In the genomic region with DNA sequence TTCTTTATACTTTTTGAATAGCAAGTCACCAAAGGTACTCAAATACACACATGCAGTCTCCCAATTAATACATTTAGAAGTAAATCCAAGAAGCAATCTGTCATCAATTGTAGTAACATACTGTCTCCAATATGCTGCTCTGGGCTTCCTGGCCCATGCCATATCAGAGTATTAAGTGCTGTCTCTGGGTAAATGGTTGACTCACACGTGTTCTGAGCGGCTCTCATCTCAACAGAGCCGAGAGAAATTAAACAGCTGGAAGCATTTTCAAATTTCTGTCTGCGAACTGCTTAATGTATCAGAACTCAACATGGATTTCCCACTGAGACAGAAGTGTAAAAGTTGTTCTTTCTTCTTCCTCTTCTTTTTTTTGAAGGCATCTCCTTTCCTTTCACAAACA, we compare ENCODE assay signal across 22 cellular contexts.
"Had no signal": no experiment of that assay in that cellular context is flagged by ENCODE, and none has a peak within 500 bp of the region (broad histone marks: within the 10 kb centered on the region; RNA-seq: fewer than 3 reads in every experiment).

No MANE protein-coding gene starts in this region.

- H3K36me3 ChIP-seq: breast epithelium, colonic mucosa, heart right ventricle, sigmoid colon, thoracic aorta, upper lobe of right lung had no signal

- H3K27me3 ChIP-seq: breast epithelium, colonic mucosa, dorsolateral prefrontal cortex, heart right ventricle, sigmoid colon, upper lobe of right lung had no signal

- ATAC-seq: activated CD4-positive, CD25-positive, alpha-beta regulatory T cell treated with anti-CD3 and anti-CD28 coated beads, Interleukin-2, amount 50 U/mL, for 24 hours; activated T-cell treated with anti-CD3 and anti-CD28 coated beads, Interleukin-2, amount 50 U/mL, for 72 hours; effector memory CD8-positive, alpha-beta T cell; esophagus mucosa; heart right ventricle; left colon; naive thymus-derived CD4-positive, alpha-beta T cell; upper lobe of right lung had no signal

- H3K4me3 ChIP-seq: breast epithelium, colonic mucosa, dorsolateral prefrontal cortex, heart right ventricle, sigmoid colon, thoracic aorta, upper lobe of right lung had no signal

- DNase-seq: activated CD4-positive, alpha-beta memory T cell treated with anti-CD3 and anti-CD28 coated beads, Interleukin-2, amount 10 ng/mL, durations not matched to agents 7 days and 5 days; activated CD4-positive, alpha-beta T cell treated with anti-CD3 and anti-CD28 coated beads, Interleukin-2, amount 10 ng/mL, durations not matched to agents 24 days and 14 days; activated effector memory CD4-positive, alpha-beta T cell treated with Interleukin-2 at 50 U/mL for 16 hours; activated naive CD4-positive, alpha-beta T cell treated with anti-CD3 and anti-CD28 coated beads for 36 hours; activated naive CD8-positive, alpha-beta T cell treated with anti-CD3 and anti-CD28 coated beads, Interleukin-2, amount 10 ng/mL, durations not matched to agents 7 days and 5 days; activated T-cell treated with anti-CD3 and anti-CD28 coated beads, Interleukin-2, amount 50 U/mL, for 72 hours; colonic mucosa; dorsolateral prefrontal cortex; effector memory CD8-positive, alpha-beta T cell; heart right ventricle; islet precursor cell; left colon; naive thymus-derived CD4-positive, alpha-beta T cell; sigmoid colon; stimulated activated CD4-positive, alpha-beta T cell treated with anti-CD3 and anti-CD28 coated beads, Interleukin-4, amount 100 ng/mL, for 24 hours; stimulated activated naive CD4-positive, alpha-beta T cell treated with Interleukin-2 at 50 U/mL for 16 hours; upper lobe of right lung had no signal

- H3K9me3 ChIP-seq: colonic mucosa, thoracic aorta, upper lobe of right lung had no signal

- H3K4me1 ChIP-seq: breast epithelium, colonic mucosa, heart right ventricle, sigmoid colon, upper lobe of right lung had no signal

- H3K27ac ChIP-seq: breast epithelium, colonic mucosa, dorsolateral prefrontal cortex, heart right ventricle, sigmoid colon, thoracic aorta, upper lobe of right lung, VCaP had no signal
